In the genomic region with DNA sequence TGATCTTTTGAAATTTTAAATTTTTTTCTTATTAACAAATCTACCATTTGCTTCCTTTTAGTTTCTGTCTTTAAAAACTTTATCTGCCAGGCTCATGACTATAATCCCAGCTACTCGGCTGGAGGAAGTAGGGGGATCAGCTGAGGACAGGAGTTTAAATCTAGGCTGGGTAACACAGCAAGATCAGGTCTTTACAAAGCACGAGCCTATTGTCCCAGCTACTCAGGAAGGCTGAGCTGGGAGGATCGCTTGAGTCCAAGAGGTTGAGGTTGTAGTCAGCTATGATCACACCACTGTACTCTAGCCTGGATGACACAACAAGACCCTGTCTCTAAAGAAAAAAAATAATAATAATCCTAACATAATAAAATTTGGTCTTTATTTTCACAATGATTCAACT, we compare ENCODE assay signal across 17 cellular contexts. TPM values are rescaled to one million over a fixed set of nuclear protein-coding genes. Genes with fewer than 3 reads are reported as not detected.
DNase-seq lines count a peak whose midpoint lies in the region; ATAC-seq and TF ChIP-seq lines count a peak whose summit lies in the region.
"Had no signal": no experiment of that assay in that cellular context is flagged by ENCODE, and none has a peak within 500 bp of the region (broad histone marks: within the 10 kb centered on the region; RNA-seq: fewer than 3 reads in every experiment).

No MANE protein-coding gene starts in this region.

- no peaks in the 10 kb centered on the region for H3K9me3 ChIP-seq in WERI-Rb-1 (ENCODE audit: severe bottlenecking)
- H3K9me3 ChIP-seq in neural progenitor cell (ENCODE audit: low read depth), result no peaks in the 10 kb centered on the region

- H3K4me1 ChIP-seq in GM23338 (ENCODE audit: insufficient read depth) (peaks cover 28% of the 10 kb centered on the region), neural progenitor cell (peaks cover 15% of the 10 kb centered on the region)

- H3K36me3 Mint-ChIP-seq in GM23338 (ENCODE audit: low read depth) (peaks cover 11% of the 10 kb centered on the region; the same call in 2 of the 3 replicates), neural progenitor cell (peaks cover 18% of the 10 kb centered on the region)

- peaks cover 40% of the 10 kb centered on the region for H3K79me2 ChIP-seq in GM23338 (replicated peaks; ENCODE audit: insufficient read depth)
- peaks cover 64% of the 10 kb centered on the region for H3K79me2 ChIP-seq in neural progenitor cell (ENCODE audit: low read depth)

- no peak overlapping the region for H3K9ac ChIP-seq in neural progenitor cell
- H3K9ac ChIP-seq: GM23248 had no signal

- H3F3A ChIP-seq in GM23338 (replicated peaks; ENCODE audit: low read depth) (no peaks in the 10 kb centered on the region), neural progenitor cell (ENCODE audit: low read depth) (peaks cover 3% of the 10 kb centered on the region)

- H2AFZ ChIP-seq in GM23338, result no peak overlapping the region
- no peak overlapping the region for H2AFZ ChIP-seq in neural progenitor cell (replicated peaks)
- H2AFZ ChIP-seq: GM23248 had no signal

- H3K4me2 ChIP-seq in GM23338 (no peak overlapping the region), neural progenitor cell (no peak overlapping the region)

- H3K27me3 ChIP-seq in GM23338 (ENCODE audit: insufficient read depth) (no peaks in the 10 kb centered on the region), WERI-Rb-1 (ENCODE audit: insufficient read depth, low read depth, severe bottlenecking) (no peaks in the 10 kb centered on the region), neural progenitor cell (no peaks in the 10 kb centered on the region)

- H3K9me3 Mint-ChIP-seq in GM23338 (no peaks in the 10 kb centered on the region), neural progenitor cell (peaks cover 3% of the 10 kb centered on the region)
- H3K9me3 Mint-ChIP-seq: CD4-positive, alpha-beta T cell had no signal

- no peak overlapping the region; the same call in 1 of the 2 replicates for H3K27ac Mint-ChIP-seq in GM23338
- H3K27ac Mint-ChIP-seq in neural progenitor cell, result no peak overlapping the region
- H3K27ac Mint-ChIP-seq: B cell; CD4-positive, alpha-beta T cell had no signal

- H3K4me3 Mint-ChIP-seq in GM23338 (no peak overlapping the region), neural progenitor cell (no peak overlapping the region)
- H3K4me3 Mint-ChIP-seq: B cell; CD4-positive, alpha-beta T cell had no signal

- H3K36me3 ChIP-seq in GM23338 (ENCODE audit: insufficient read depth) (no peaks in the 10 kb centered on the region), WERI-Rb-1 (no peaks in the 10 kb centered on the region), neural progenitor cell (peaks cover 3% of the 10 kb centered on the region)

- no peaks in the 10 kb centered on the region for H3K9me2 ChIP-seq in GM23338 (ENCODE audit: insufficient read depth)

- H3K27ac ChIP-seq in GM23338 (ENCODE audit: low read depth), result no peak overlapping the region
- no peak overlapping the region for H3K27ac ChIP-seq in WERI-Rb-1
- no peak overlapping the region for H3K27ac ChIP-seq in neural progenitor cell
- H3K27ac ChIP-seq: GM23248 had no signal

- H3K27me3 Mint-ChIP-seq in GM23338 (ENCODE audit: insufficient read depth, low read depth, poor library complexity), result peaks cover 10% of the 10 kb centered on the region
- no peaks in the 10 kb centered on the region for H3K27me3 Mint-ChIP-seq in neural progenitor cell (ENCODE audit: insufficient read depth, low read depth)
- H3K27me3 Mint-ChIP-seq: B cell; CD4-positive, alpha-beta T cell had no signal

- no peak for TF ChIP-seq CTCF in GM23338 (conservative IDR thresholded peaks at IDR 0.05; ENCODE audit: low read depth in 2 of 2)
- no peak for TF ChIP-seq CTCF in WERI-Rb-1 (IDR thresholded peaks at IDR 0.05; ENCODE audit: low read depth, low read length)
- no peak for TF ChIP-seq CTCF in neural progenitor cell (IDR thresholded peaks at IDR 0.05)

- DNase-seq in GM23338 (ENCODE audit: low spot score), result peak; percentile 33
- DNase-seq in OCI-M1 (lab: John Stamatoyannopoulos, UW), result peak; percentile 25
- DNase-seq in WERI-Rb-1, result peak; percentile 49
- DNase-seq in neural progenitor cell (ENCODE audit: low spot score), result peak; percentile 41
- DNase-seq in stimulated activated CD4-positive, alpha-beta T cell treated with anti-CD3 and anti-CD28 coated beads, Interleukin-2, amount 100 ng/mL, for 48 hours, result no peak
- no peak for DNase-seq in cerebellar cortex (ENCODE audit: low spot score)
- DNase-seq in activated CD8-positive, alpha-beta memory T cell treated with anti-CD3 and anti-CD28 coated beads, Interleukin-2, amount 50 U/mL, for 4 hours, result no peak
- no peak for DNase-seq in NCI-H1092 treated with DMSO at 0.1 percent for 48 hours (lab: John Stamatoyannopoulos, UW)
- DNase-seq: C1 segment of cervical spinal cord; Calu3; CD4-positive, alpha-beta T cell; DMS 273 treated with DMSO at 0.1 percent for 48 hours; DMS79 treated with DMSO at 0.1 percent for 48 hours; EL; GM23248; H7 had no signal

- H3K4me1 Mint-ChIP-seq in GM23338 (peaks cover 45% of the 10 kb centered on the region), neural progenitor cell (peaks cover 6% of the 10 kb centered on the region)

- peak; percentile 32; the same call in 2 of the 3 replicates for ATAC-seq in GM23338

- H3K4me3 ChIP-seq in GM23338 (no peak overlapping the region), WERI-Rb-1 (ENCODE audit: low read depth, low read length) (no peak overlapping the region), neural progenitor cell (no peak overlapping the region)
- H3K4me3 ChIP-seq: GM23248 had no signal

- H4K20me1 ChIP-seq in GM23338 (replicated peaks; ENCODE audit: insufficient read depth), result no peaks in the 10 kb centered on the region
- peaks cover 5% of the 10 kb centered on the region for H4K20me1 ChIP-seq in neural progenitor cell (ENCODE audit: low read depth)

TF ChIP-seq in GM23338, 12 proteins besides CTCF, POLR2A, EP300 and RAD21 (continues in another document):
- TF ChIP-seq NANOG (IDR thresholded peaks at IDR 0.05; ENCODE audit: borderline replicate concordance) (no peak), POLR2AphosphoS5 (IDR thresholded peaks at IDR 0.05; ENCODE audit: low read depth) (no peak), EZH2 (IDR thresholded peaks at IDR 0.05; ENCODE audit: low read depth, unreplicated experiment) (no peak), STAT1 (IDR thresholded peaks at IDR 0.05; ENCODE audit: unreplicated experiment) (no peak), CREB1 (CRISPR knock-in tag; IDR thresholded peaks at IDR 0.05; ENCODE audit: low read depth) (no peak), JUNB (IDR thresholded peaks at IDR 0.05; ENCODE audit: unreplicated experiment) (no peak), ZNF114 (CRISPR knock-in tag; IDR thresholded peaks at IDR 0.05) (no peak)
- TF ChIP-seq, protein P1, sequence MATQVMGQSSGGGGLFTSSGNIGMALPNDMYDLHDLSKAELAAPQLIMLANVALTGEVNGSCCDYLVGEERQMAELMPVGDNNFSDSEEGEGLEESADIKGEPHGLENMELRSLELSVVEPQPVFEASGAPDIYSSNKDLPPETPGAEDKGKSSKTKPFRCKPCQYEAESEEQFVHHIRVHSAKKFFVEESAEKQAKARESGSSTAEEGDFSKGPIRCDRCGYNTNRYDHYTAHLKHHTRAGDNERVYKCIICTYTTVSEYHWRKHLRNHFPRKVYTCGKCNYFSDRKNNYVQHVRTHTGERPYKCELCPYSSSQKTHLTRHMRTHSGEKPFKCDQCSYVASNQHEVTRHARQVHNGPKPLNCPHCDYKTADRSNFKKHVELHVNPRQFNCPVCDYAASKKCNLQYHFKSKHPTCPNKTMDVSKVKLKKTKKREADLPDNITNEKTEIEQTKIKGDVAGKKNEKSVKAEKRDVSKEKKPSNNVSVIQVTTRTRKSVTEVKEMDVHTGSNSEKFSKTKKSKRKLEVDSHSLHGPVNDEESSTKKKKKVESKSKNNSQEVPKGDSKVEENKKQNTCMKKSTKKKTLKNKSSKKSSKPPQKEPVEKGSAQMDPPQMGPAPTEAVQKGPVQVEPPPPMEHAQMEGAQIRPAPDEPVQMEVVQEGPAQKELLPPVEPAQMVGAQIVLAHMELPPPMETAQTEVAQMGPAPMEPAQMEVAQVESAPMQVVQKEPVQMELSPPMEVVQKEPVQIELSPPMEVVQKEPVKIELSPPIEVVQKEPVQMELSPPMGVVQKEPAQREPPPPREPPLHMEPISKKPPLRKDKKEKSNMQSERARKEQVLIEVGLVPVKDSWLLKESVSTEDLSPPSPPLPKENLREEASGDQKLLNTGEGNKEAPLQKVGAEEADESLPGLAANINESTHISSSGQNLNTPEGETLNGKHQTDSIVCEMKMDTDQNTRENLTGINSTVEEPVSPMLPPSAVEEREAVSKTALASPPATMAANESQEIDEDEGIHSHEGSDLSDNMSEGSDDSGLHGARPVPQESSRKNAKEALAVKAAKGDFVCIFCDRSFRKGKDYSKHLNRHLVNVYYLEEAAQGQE (IDR thresholded peaks at IDR 0.05; ENCODE audit: unreplicated experiment), result no peak

RNA-seq across cellular contexts. Expression of gene DPY19L1, which starts 17.5 kb away (rescaled TPM):
- total RNA-seq in GM23338 (2014; rRNA removed; shearing (Covaris generic)), result 20.2 and 21.2 TPM in 2 replicates
- 4.4 and 6.7 TPM in 2 replicates for polyA plus RNA-seq in GM23338 (2016; fragmentation: Nextera tagmentation; extraction: Ambion mirVana)
- total RNA-seq in neural progenitor cell (ENCODE audit: low replicate concordance), result 30.9 and 48.2 TPM in 2 replicates

Comparison
In these comparisons a context has a peak if more than half of its experiments do, and no peak if none do; other contexts are left out.
1. DNase-seq: peak in GM23338 (single experiment), OCI-M1 (single experiment), WERI-Rb-1 (single experiment) and neural progenitor cell (single experiment); none in stimulated activated CD4-positive, alpha-beta T cell treated with anti-CD3 and anti-CD28 coated beads, Interleukin-2, amount 100 ng/mL, for 48 hours (0 of 2), cerebellar cortex (single experiment), activated CD8-positive, alpha-beta memory T cell treated with anti-CD3 and anti-CD28 coated beads, Interleukin-2, amount 50 U/mL, for 4 hours (single experiment) and NCI-H1092 treated with DMSO at 0.1 percent for 48 hours (single experiment).